14 cellular contexts compared by ENCODE assay signal in genomic region chr3:110180733-110181132, GRCh38.
A peak's percentile ranks its signal among the peaks of the same experiment; 100 is the strongest.
DNase-seq lines count a peak whose midpoint lies in the region; ATAC-seq and TF ChIP-seq lines count a peak whose summit lies in the region.
"Had no signal": no experiment of that assay in that cellular context is flagged by ENCODE, and none has a peak within 500 bp of the region (broad histone marks: within the 10 kb centered on the region; RNA-seq: fewer than 3 reads in every experiment).

No MANE protein-coding gene starts in this region.

- no peaks in the 10 kb centered on the region for H3K9me2 ChIP-seq in GM23248 (ENCODE audit: insufficient read depth)

- ATAC-seq in GM21381 (IDR thresholded peaks at IDR 0.05; ENCODE audit: unreplicated experiment) (no peak), GM18505 (IDR thresholded peaks at IDR 0.05; ENCODE audit: unreplicated experiment) (no peak), HG02798 (IDR thresholded peaks at IDR 0.05; ENCODE audit: poor library complexity, unreplicated experiment) (no peak)
- ATAC-seq in activated CD8-positive, alpha-beta T cell treated with anti-CD3 and anti-CD28 coated beads for 36 hours: no peak
- ATAC-seq: activated naive CD8-positive, alpha-beta T cell treated with anti-CD3 and anti-CD28 coated beads, Interleukin-2, amount 50 U/mL, for 24 hours; stimulated activated naive CD8-positive, alpha-beta T cell treated with anti-CD3 and anti-CD28 coated beads, Interleukin-15, amount 100 ng/mL, for 72 hours had no signal

- no peaks in the 10 kb centered on the region for H3K36me3 Mint-ChIP-seq in activated CD8-positive, alpha-beta T cell treated with anti-CD3 and anti-CD28 coated beads for 36 hours (ENCODE audit: low read depth)

- 0 out of 2 replicates have a peak, but pooled peaks cover 12% of the 10 kb centered on the region for H3F3A ChIP-seq in GM23248 (ENCODE audit: insufficient read depth)

- no peak for TF ChIP-seq POLR2A in GM18505 (IDR thresholded peaks at IDR 0.05; ENCODE audit: borderline replicate concordance, extremely low read depth, insufficient read depth, insufficient read length)

- no peak overlapping the region for H3K27ac Mint-ChIP-seq in activated CD8-positive, alpha-beta T cell treated with anti-CD3 and anti-CD28 coated beads for 36 hours
- H3K27ac Mint-ChIP-seq: activated naive CD8-positive, alpha-beta T cell treated with anti-CD3 and anti-CD28 coated beads, Interleukin-2, amount 50 U/mL, for 24 hours; stimulated activated naive CD8-positive, alpha-beta T cell treated with anti-CD3 and anti-CD28 coated beads, Interleukin-15, amount 100 ng/mL, for 72 hours had no signal

- peak overlapping the region; percentile 25 for H3K27ac ChIP-seq in GM23248
- H3K27ac ChIP-seq in brain microvascular endothelial cell: no peak overlapping the region
- H3K27ac ChIP-seq: WERI-Rb-1 had no signal

- CTCF ChIA-PET in activated CD8-positive, alpha-beta T cell treated with anti-CD3 and anti-CD28 coated beads for 36 hours (lab: Charles Lee): no interaction called here

- peaks cover 21% of the 10 kb centered on the region for H3K4me1 ChIP-seq in GM23248 (ENCODE audit: insufficient read depth)

- no peaks in the 10 kb centered on the region for H3K9me3 ChIP-seq in GM23248 (ENCODE audit: low read depth)

- H3K4me1 Mint-ChIP-seq in activated CD8-positive, alpha-beta T cell treated with anti-CD3 and anti-CD28 coated beads for 36 hours (ENCODE audit: low read depth): no peaks in the 10 kb centered on the region
- H3K4me1 Mint-ChIP-seq: activated naive CD8-positive, alpha-beta T cell treated with anti-CD3 and anti-CD28 coated beads, Interleukin-2, amount 50 U/mL, for 24 hours; stimulated activated naive CD8-positive, alpha-beta T cell treated with anti-CD3 and anti-CD28 coated beads, Interleukin-15, amount 100 ng/mL, for 72 hours had no signal

- H3K4me2 ChIP-seq in GM23248 (ENCODE audit: unreplicated experiment): peak overlapping the region; percentile 28

- H3K4me3 ChIP-seq in GM23248 (0 out of 2 replicates have a peak overlapping the region, but pooled peaks have one; percentile 11), brain microvascular endothelial cell (ENCODE audit: low read depth, low read length) (no peak overlapping the region)

- TF ChIP-seq CTCF in brain microvascular endothelial cell (IDR thresholded peaks at IDR 0.05; ENCODE audit: low read depth, low read length, missing control alignments): no peak
- TF ChIP-seq CTCF in activated CD8-positive, alpha-beta T cell treated with anti-CD3 and anti-CD28 coated beads for 36 hours (IDR thresholded peaks at IDR 0.05): no peak

- WGBS in GM23248 (ENCODE audit: low coverage in 1 of 2, low lambda C conversion rate in 2 of 2, missing lambda C conversion rate in 2 of 2), 2 experiments: 3 to 5% methylated on average over 4 of the region's 4 CpGs

- no peaks in the 10 kb centered on the region for H3K79me2 ChIP-seq in GM23248 (ENCODE audit: insufficient read depth)

- H3K27me3 Mint-ChIP-seq in activated CD8-positive, alpha-beta T cell treated with anti-CD3 and anti-CD28 coated beads for 36 hours: peaks cover 1% of the 10 kb centered on the region
- H3K27me3 Mint-ChIP-seq: activated naive CD8-positive, alpha-beta T cell treated with anti-CD3 and anti-CD28 coated beads, Interleukin-2, amount 50 U/mL, for 24 hours; stimulated activated naive CD8-positive, alpha-beta T cell treated with anti-CD3 and anti-CD28 coated beads, Interleukin-15, amount 100 ng/mL, for 72 hours had no signal

- peak overlapping the region; percentile 80 for H2AFZ ChIP-seq in GM23248

- intact Hi-C loops in activated CD8-positive, alpha-beta T cell treated with anti-CD3 and anti-CD28 coated beads for 36 hours (cut with micrococcal nuclease): no loop called here

- peak; percentile 68 for DNase-seq in GM23248
- DNase-seq in brain microvascular endothelial cell: peak; percentile 11
- peak; percentile 3 to 18 for DNase-seq in hippocampal formation (lab: John Stamatoyannopoulos, UW)
- peak; percentile 48 for DNase-seq in superior temporal gyrus (ENCODE audit: extremely low spot score)
- no peak for DNase-seq in activated CD8-positive, alpha-beta T cell treated with anti-CD3 and anti-CD28 coated beads for 36 hours
- DNase-seq: activated CD8-positive, alpha-beta memory T cell treated with anti-CD3 and anti-CD28 coated beads, Interleukin-2, amount 50 U/mL, for 48 hours; activated naive CD8-positive, alpha-beta T cell treated with anti-CD3 and anti-CD28 coated beads, Interleukin-2, amount 50 U/mL, for 24 hours; NCI-H1105 treated with DMSO at 0.1 percent for 48 hours; NCI-H510A; stimulated activated naive CD8-positive, alpha-beta T cell treated with anti-CD3 and anti-CD28 coated beads, Interleukin-15, amount 100 ng/mL, for 72 hours; WERI-Rb-1 had no signal

- in situ Hi-C loops in GM23248 (cut with MboI): no loop called here
- in situ Hi-C loops in brain microvascular endothelial cell (cut with HindIII; ENCODE audit: low pct_ligation_motif_present, low sequenced_read_pairs): no loop called here

- H3K9ac ChIP-seq in GM23248: no peak overlapping the region

- H3K36me3 ChIP-seq in GM23248 (ENCODE audit: low read depth) (no peaks in the 10 kb centered on the region), brain microvascular endothelial cell (replicated peaks) (no peaks in the 10 kb centered on the region)
- H3K36me3 ChIP-seq: WERI-Rb-1 had no signal

- H3K27me3 ChIP-seq in GM23248 (replicated peaks; ENCODE audit: insufficient read depth) (no peaks in the 10 kb centered on the region), brain microvascular endothelial cell (replicated peaks) (no peaks in the 10 kb centered on the region)

- POLR2A ChIA-PET in activated CD8-positive, alpha-beta T cell treated with anti-CD3 and anti-CD28 coated beads for 36 hours (lab: Charles Lee): no interaction called here

- H3K4me3 Mint-ChIP-seq in activated CD8-positive, alpha-beta T cell treated with anti-CD3 and anti-CD28 coated beads for 36 hours: no peak overlapping the region
- H3K4me3 Mint-ChIP-seq: activated naive CD8-positive, alpha-beta T cell treated with anti-CD3 and anti-CD28 coated beads, Interleukin-2, amount 50 U/mL, for 24 hours; stimulated activated naive CD8-positive, alpha-beta T cell treated with anti-CD3 and anti-CD28 coated beads, Interleukin-15, amount 100 ng/mL, for 72 hours had no signal

- H3K9me3 Mint-ChIP-seq in activated CD8-positive, alpha-beta T cell treated with anti-CD3 and anti-CD28 coated beads for 36 hours: no peaks in the 10 kb centered on the region
- H3K9me3 Mint-ChIP-seq: activated naive CD8-positive, alpha-beta T cell treated with anti-CD3 and anti-CD28 coated beads, Interleukin-2, amount 50 U/mL, for 24 hours; stimulated activated naive CD8-positive, alpha-beta T cell treated with anti-CD3 and anti-CD28 coated beads, Interleukin-15, amount 100 ng/mL, for 72 hours had no signal

- H4K20me1 ChIP-seq in GM23248 (ENCODE audit: insufficient read depth): no peaks in the 10 kb centered on the region
